Comparison of ENCODE assay signal across 1 cellular context in genomic region chr12:104457746-104458644, GRCh38.
TF ChIP-seq lines count a peak whose summit lies in the region.

No MANE protein-coding gene starts in this region.

TF ChIP-seq in HEK293, 187 proteins besides CTCF, POLR2A, EP300 and RAD21 (continued from another document and continues in another):
- TF ChIP-seq PATZ1 (tag by site-specific recombination; IDR thresholded peaks at IDR 0.05): peak; percentile 27; the same call in 1 of the 2 replicates
- TF ChIP-seq, protein P1, sequence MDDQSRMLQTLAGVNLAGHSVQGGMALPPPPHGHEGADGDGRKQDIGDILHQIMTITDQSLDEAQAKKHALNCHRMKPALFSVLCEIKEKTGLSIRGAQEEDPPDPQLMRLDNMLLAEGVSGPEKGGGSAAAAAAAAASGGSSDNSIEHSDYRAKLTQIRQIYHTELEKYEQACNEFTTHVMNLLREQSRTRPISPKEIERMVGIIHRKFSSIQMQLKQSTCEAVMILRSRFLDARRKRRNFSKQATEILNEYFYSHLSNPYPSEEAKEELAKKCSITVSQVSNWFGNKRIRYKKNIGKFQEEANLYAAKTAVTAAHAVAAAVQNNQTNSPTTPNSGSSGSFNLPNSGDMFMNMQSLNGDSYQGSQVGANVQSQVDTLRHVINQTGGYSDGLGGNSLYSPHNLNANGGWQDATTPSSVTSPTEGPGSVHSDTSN (CRISPR knock-in tag; IDR thresholded peaks at IDR 0.05): no peak
- TF ChIP-seq ZSCAN30 (tag by site-specific recombination; IDR thresholded peaks at IDR 0.05): peak; percentile 38; the same call in 1 of the 2 replicates
- peak; percentile 61 for TF ChIP-seq ZBTB11 (tag by site-specific recombination; conservative IDR thresholded peaks at IDR 0.05; ENCODE audit: low read depth)
- TF ChIP-seq SP3 (tag by site-specific recombination; IDR thresholded peaks at IDR 0.05): no peak
- no peak for TF ChIP-seq ZNF48 (tag by site-specific recombination; IDR thresholded peaks at IDR 0.05)
- TF ChIP-seq ELK4 (IDR thresholded peaks at IDR 0.05; ENCODE audit: borderline replicate concordance, low read depth, low read length): no peak
- TF ChIP-seq PRDM4 (tag by site-specific recombination; IDR thresholded peaks at IDR 0.05): no peak
- TF ChIP-seq OVOL3 (tag by site-specific recombination; IDR thresholded peaks at IDR 0.05): no peak
- no peak for TF ChIP-seq ZNF610 (tag by site-specific recombination; IDR thresholded peaks at IDR 0.05; ENCODE audit: borderline replicate concordance)
- TF ChIP-seq ZNF629 (tag by site-specific recombination; IDR thresholded peaks at IDR 0.05): no peak
- TF ChIP-seq, protein P2, sequence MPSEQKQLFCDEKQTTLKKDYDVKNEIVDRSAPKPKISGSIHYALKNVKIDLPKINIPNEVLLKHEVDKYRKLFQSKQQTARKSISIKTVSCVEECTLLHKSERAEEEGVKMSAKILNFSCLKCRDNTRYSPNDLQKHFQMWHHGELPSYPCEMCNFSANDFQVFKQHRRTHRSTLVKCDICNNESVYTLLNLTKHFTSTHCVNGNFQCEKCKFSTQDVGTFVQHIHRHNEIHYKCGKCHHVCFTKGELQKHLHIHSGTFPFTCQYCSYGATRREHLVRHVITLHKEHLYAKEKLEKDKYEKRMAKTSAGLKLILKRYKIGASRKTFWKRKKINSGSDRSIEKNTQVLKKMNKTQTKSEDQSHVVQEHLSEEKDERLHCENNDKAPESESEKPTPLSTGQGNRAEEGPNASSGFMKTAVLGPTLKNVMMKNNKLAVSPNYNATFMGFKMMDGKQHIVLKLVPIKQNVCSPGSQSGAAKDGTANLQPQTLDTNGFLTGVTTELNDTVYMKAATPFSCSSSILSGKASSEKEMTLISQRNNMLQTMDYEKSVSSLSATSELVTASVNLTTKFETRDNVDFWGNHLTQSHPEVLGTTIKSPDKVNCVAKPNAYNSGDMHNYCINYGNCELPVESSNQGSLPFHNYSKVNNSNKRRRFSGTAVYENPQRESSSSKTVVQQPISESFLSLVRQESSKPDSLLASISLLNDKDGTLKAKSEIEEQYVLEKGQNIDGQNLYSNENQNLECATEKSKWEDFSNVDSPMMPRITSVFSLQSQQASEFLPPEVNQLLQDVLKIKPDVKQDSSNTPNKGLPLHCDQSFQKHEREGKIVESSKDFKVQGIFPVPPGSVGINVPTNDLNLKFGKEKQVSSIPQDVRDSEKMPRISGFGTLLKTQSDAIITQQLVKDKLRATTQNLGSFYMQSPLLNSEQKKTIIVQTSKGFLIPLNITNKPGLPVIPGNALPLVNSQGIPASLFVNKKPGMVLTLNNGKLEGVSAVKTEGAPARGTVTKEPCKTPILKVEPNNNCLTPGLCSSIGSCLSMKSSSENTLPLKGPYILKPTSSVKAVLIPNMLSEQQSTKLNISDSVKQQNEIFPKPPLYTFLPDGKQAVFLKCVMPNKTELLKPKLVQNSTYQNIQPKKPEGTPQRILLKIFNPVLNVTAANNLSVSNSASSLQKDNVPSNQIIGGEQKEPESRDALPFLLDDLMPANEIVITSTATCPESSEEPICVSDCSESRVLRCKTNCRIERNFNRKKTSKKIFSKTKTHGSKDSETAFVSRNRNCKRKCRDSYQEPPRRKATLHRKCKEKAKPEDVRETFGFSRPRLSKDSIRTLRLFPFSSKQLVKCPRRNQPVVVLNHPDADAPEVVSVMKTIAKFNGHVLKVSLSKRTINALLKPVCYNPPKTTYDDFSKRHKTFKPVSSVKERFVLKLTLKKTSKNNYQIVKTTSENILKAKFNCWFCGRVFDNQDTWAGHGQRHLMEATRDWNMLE (tag by site-specific recombination; conservative IDR thresholded peaks at IDR 0.05; ENCODE audit: low read depth): no peak
- TF ChIP-seq ZBTB8A (tag by site-specific recombination; IDR thresholded peaks at IDR 0.05): peak; percentile 88
- TF ChIP-seq KLF9 (tag by site-specific recombination; IDR thresholded peaks at IDR 0.05; ENCODE audit: low read depth): peak; percentile 23; the same call in 1 of the 2 replicates
- TF ChIP-seq ZNF175 (tag by site-specific recombination; IDR thresholded peaks at IDR 0.05): no peak
- TF ChIP-seq ZNF510 (tag by site-specific recombination; IDR thresholded peaks at IDR 0.05; ENCODE audit: insufficient replicate concordance): no peak
- no peak for TF ChIP-seq ZNF133 (tag by site-specific recombination; IDR thresholded peaks at IDR 0.05)
- peak; percentile 55 for TF ChIP-seq ZFHX2 (tag by site-specific recombination; conservative IDR thresholded peaks at IDR 0.05)
- TF ChIP-seq SCRT1 (tag by site-specific recombination; IDR thresholded peaks at IDR 0.05; ENCODE audit: borderline replicate concordance): peak; percentile 94
- TF ChIP-seq, protein P3, sequence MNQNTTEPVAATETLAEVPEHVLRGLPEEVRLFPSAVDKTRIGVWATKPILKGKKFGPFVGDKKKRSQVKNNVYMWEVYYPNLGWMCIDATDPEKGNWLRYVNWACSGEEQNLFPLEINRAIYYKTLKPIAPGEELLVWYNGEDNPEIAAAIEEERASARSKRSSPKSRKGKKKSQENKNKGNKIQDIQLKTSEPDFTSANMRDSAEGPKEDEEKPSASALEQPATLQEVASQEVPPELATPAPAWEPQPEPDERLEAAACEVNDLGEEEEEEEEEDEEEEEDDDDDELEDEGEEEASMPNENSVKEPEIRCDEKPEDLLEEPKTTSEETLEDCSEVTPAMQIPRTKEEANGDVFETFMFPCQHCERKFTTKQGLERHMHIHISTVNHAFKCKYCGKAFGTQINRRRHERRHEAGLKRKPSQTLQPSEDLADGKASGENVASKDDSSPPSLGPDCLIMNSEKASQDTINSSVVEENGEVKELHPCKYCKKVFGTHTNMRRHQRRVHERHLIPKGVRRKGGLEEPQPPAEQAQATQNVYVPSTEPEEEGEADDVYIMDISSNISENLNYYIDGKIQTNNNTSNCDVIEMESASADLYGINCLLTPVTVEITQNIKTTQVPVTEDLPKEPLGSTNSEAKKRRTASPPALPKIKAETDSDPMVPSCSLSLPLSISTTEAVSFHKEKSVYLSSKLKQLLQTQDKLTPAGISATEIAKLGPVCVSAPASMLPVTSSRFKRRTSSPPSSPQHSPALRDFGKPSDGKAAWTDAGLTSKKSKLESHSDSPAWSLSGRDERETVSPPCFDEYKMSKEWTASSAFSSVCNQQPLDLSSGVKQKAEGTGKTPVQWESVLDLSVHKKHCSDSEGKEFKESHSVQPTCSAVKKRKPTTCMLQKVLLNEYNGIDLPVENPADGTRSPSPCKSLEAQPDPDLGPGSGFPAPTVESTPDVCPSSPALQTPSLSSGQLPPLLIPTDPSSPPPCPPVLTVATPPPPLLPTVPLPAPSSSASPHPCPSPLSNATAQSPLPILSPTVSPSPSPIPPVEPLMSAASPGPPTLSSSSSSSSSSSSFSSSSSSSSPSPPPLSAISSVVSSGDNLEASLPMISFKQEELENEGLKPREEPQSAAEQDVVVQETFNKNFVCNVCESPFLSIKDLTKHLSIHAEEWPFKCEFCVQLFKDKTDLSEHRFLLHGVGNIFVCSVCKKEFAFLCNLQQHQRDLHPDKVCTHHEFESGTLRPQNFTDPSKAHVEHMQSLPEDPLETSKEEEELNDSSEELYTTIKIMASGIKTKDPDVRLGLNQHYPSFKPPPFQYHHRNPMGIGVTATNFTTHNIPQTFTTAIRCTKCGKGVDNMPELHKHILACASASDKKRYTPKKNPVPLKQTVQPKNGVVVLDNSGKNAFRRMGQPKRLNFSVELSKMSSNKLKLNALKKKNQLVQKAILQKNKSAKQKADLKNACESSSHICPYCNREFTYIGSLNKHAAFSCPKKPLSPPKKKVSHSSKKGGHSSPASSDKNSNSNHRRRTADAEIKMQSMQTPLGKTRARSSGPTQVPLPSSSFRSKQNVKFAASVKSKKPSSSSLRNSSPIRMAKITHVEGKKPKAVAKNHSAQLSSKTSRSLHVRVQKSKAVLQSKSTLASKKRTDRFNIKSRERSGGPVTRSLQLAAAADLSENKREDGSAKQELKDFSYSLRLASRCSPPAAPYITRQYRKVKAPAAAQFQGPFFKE (tag by site-specific recombination; IDR thresholded peaks at IDR 0.05; ENCODE audit: borderline replicate concordance): no peak
- TF ChIP-seq, protein P4, sequence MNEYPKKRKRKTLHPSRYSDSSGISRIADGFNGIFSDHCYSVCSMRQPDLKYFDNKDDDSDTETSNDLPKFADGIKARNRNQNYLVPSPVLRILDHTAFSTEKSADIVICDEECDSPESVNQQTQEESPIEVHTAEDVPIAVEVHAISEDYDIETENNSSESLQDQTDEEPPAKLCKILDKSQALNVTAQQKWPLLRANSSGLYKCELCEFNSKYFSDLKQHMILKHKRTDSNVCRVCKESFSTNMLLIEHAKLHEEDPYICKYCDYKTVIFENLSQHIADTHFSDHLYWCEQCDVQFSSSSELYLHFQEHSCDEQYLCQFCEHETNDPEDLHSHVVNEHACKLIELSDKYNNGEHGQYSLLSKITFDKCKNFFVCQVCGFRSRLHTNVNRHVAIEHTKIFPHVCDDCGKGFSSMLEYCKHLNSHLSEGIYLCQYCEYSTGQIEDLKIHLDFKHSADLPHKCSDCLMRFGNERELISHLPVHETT (tag by site-specific recombination; IDR thresholded peaks at IDR 0.05): no peak
- TF ChIP-seq ZNF571 (tag by site-specific recombination; IDR thresholded peaks at IDR 0.05): no peak
- TF ChIP-seq ZNF776 (tag by site-specific recombination; IDR thresholded peaks at IDR 0.05; ENCODE audit: borderline replicate concordance): no peak
